In the genomic region with DNA sequence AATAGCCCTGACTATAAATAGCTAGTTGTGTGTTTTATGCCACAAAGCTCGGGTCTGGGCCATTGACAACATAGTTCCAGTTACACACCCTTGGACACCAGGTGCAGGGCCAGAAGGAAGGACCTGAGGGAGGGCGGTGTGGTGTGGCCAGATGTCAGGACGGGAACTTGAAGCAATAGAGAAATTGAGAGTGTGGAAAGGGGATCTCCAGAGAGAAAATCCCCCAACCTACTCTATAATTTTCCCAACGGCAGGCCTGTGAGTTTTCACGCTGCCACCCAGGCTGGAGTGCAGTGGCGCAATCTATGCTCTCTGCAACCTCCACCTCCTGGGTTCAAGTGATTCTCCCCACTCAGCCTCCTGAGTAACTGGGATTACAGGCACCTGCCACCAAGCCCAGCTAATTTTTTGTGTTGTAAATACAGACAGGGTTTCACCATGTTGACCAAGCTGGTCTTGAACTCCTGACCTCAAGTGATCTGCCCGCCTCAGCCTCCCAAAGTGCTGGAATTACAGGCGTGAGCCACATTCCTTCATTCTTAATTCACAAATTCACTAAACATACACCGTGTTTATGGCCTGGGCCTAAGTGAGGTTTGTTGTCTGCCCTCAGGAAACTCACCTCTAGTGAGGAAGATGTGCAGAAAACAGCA, we compare ENCODE assay signal across 1 cellular context.
TF ChIP-seq lines count a peak whose summit lies in the region.

No MANE protein-coding gene starts in this region.

TF ChIP-seq in GM12878, 131 proteins besides CTCF, POLR2A, EP300 and RAD21 (continued from another document and continues in another):
- TF ChIP-seq, protein P1, sequence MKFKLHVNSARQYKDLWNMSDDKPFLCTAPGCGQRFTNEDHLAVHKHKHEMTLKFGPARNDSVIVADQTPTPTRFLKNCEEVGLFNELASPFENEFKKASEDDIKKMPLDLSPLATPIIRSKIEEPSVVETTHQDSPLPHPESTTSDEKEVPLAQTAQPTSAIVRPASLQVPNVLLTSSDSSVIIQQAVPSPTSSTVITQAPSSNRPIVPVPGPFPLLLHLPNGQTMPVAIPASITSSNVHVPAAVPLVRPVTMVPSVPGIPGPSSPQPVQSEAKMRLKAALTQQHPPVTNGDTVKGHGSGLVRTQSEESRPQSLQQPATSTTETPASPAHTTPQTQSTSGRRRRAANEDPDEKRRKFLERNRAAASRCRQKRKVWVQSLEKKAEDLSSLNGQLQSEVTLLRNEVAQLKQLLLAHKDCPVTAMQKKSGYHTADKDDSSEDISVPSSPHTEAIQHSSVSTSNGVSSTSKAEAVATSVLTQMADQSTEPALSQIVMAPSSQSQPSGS (IDR thresholded peaks at IDR 0.05; ENCODE audit: low read length), result peak; percentile 53; the same call in 1 of the 2 replicates
- TF ChIP-seq MXI1 (IDR thresholded peaks at IDR 0.05; ENCODE audit: low read depth, low read length) (no peak), GATAD2B (conservative IDR thresholded peaks at IDR 0.05; ENCODE audit: low read depth) (0 out of 2 replicates have a peak, but pooled peaks have one; percentile 43), JUNB (IDR thresholded peaks at IDR 0.05) (peak; percentile 6; the same call in 1 of the 2 replicates), KLF5 (IDR thresholded peaks at IDR 0.05; ENCODE audit: partially characterized antibody) (no peak), HDAC6 (IDR thresholded peaks at IDR 0.05; ENCODE audit: unreplicated experiment) (no peak), TCF7 (IDR thresholded peaks at IDR 0.05; ENCODE audit: borderline replicate concordance) (no peak), NRF1 (conservative IDR thresholded peaks at IDR 0.05; ENCODE audit: low read depth, low read length) (no peak), CEBPB (IDR thresholded peaks at IDR 0.05; ENCODE audit: borderline replicate concordance in 1 of 2, low read depth in 2 of 2, low read length in 2 of 2) (no peak), ZSCAN29 (IDR thresholded peaks at IDR 0.05) (no peak), BRCA1 (IDR thresholded peaks at IDR 0.05; ENCODE audit: low read depth, low read length) (no peak), ASH2L (IDR thresholded peaks at IDR 0.05; ENCODE audit: borderline replicate concordance, low read depth) (no peak), DPF2 (IDR thresholded peaks at IDR 0.05) (peak; percentile 66; the same call in 1 of the 2 replicates), NR2C1 (IDR thresholded peaks at IDR 0.05) (no peak), SIN3A (IDR thresholded peaks at IDR 0.05; ENCODE audit: low read depth, low read length) (no peak), BACH1 (IDR thresholded peaks at IDR 0.05; ENCODE audit: borderline replicate concordance) (no peak; the same call in 1 of the 2 replicates), RUNX3 (IDR thresholded peaks at IDR 0.05; ENCODE audit: low read length) (peak; percentile 72), CBX3 (IDR thresholded peaks at IDR 0.05; ENCODE audit: borderline replicate concordance, low read depth) (no peak), FOXK2 (IDR thresholded peaks at IDR 0.05) (no peak), RBBP5 (conservative IDR thresholded peaks at IDR 0.05) (no peak), ETV6 (conservative IDR thresholded peaks at IDR 0.05 in 1 of 2, IDR thresholded peaks at IDR 0.05 in 1 of 2; ENCODE audit: borderline replicate concordance in 1 of 2, low read depth in 1 of 2) (no peak), YBX1 (IDR thresholded peaks at IDR 0.05) (no peak), YY1 (IDR thresholded peaks at IDR 0.05; ENCODE audit: low read depth, low read length) (0 out of 2 replicates have a peak, but pooled peaks have one; percentile 26), RAD51 (IDR thresholded peaks at IDR 0.05) (no peak), STAT3 (IDR thresholded peaks at IDR 0.05; ENCODE audit: low read depth, low read length) (0 out of 2 replicates have a peak, but pooled peaks have one; percentile 28), ZBED1 (IDR thresholded peaks at IDR 0.05; ENCODE audit: borderline replicate concordance) (peak; percentile 47), ZZZ3 (IDR thresholded peaks at IDR 0.05; ENCODE audit: control insufficient read depth, insufficient read length, low read depth) (no peak), RFX5 (IDR thresholded peaks at IDR 0.05; ENCODE audit: low read depth, low read length) (no peak), IKZF1 (conservative IDR thresholded peaks at IDR 0.05) (peak; percentile 92), RELA (IDR thresholded peaks at IDR 0.05; ENCODE audit: borderline replicate concordance, partially characterized antibody) (peak; percentile 93), ZNF384 (IDR thresholded peaks at IDR 0.05; ENCODE audit: borderline replicate concordance, low read depth, low read length) (no peak), IRF4 (IDR thresholded peaks at IDR 0.05; ENCODE audit: low read depth, low read length) (no peak)
- TF ChIP-seq, protein P2, sequence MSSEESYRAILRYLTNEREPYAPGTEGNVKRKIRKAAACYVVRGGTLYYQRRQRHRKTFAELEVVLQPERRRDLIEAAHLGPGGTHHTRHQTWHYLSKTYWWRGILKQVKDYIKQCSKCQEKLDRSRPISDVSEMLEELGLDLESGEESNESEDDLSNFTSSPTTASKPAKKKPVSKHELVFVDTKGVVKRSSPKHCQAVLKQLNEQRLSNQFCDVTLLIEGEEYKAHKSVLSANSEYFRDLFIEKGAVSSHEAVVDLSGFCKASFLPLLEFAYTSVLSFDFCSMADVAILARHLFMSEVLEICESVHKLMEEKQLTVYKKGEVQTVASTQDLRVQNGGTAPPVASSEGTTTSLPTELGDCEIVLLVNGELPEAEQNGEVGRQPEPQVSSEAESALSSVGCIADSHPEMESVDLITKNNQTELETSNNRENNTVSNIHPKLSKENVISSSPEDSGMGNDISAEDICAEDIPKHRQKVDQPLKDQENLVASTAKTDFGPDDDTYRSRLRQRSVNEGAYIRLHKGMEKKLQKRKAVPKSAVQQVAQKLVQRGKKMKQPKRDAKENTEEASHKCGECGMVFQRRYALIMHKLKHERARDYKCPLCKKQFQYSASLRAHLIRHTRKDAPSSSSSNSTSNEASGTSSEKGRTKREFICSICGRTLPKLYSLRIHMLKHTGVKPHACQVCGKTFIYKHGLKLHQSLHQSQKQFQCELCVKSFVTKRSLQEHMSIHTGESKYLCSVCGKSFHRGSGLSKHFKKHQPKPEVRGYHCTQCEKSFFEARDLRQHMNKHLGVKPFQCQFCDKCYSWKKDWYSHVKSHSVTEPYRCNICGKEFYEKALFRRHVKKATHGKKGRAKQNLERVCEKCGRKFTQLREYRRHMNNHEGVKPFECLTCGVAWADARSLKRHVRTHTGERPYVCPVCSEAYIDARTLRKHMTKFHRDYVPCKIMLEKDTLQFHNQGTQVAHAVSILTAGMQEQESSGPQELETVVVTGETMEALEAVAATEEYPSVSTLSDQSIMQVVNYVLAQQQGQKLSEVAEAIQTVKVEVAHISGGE (CRISPR knock-in tag; IDR thresholded peaks at IDR 0.05), result no peak
- TF ChIP-seq, protein P3, sequence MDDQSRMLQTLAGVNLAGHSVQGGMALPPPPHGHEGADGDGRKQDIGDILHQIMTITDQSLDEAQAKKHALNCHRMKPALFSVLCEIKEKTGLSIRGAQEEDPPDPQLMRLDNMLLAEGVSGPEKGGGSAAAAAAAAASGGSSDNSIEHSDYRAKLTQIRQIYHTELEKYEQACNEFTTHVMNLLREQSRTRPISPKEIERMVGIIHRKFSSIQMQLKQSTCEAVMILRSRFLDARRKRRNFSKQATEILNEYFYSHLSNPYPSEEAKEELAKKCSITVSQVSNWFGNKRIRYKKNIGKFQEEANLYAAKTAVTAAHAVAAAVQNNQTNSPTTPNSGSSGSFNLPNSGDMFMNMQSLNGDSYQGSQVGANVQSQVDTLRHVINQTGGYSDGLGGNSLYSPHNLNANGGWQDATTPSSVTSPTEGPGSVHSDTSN (IDR thresholded peaks at IDR 0.05; ENCODE audit: insufficient replicate concordance, low read depth, low read length), result no peak
- TF ChIP-seq, protein P4, sequence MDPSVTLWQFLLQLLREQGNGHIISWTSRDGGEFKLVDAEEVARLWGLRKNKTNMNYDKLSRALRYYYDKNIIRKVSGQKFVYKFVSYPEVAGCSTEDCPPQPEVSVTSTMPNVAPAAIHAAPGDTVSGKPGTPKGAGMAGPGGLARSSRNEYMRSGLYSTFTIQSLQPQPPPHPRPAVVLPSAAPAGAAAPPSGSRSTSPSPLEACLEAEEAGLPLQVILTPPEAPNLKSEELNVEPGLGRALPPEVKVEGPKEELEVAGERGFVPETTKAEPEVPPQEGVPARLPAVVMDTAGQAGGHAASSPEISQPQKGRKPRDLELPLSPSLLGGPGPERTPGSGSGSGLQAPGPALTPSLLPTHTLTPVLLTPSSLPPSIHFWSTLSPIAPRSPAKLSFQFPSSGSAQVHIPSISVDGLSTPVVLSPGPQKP (IDR thresholded peaks at IDR 0.05; ENCODE audit: low read depth, low read length), result no peak
- TF ChIP-seq, protein P5, sequence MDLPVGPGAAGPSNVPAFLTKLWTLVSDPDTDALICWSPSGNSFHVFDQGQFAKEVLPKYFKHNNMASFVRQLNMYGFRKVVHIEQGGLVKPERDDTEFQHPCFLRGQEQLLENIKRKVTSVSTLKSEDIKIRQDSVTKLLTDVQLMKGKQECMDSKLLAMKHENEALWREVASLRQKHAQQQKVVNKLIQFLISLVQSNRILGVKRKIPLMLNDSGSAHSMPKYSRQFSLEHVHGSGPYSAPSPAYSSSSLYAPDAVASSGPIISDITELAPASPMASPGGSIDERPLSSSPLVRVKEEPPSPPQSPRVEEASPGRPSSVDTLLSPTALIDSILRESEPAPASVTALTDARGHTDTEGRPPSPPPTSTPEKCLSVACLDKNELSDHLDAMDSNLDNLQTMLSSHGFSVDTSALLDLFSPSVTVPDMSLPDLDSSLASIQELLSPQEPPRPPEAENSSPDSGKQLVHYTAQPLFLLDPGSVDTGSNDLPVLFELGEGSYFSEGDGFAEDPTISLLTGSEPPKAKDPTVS (IDR thresholded peaks at IDR 0.05; ENCODE audit: low read depth, low read length), result no peak
- TF ChIP-seq, protein P6, sequence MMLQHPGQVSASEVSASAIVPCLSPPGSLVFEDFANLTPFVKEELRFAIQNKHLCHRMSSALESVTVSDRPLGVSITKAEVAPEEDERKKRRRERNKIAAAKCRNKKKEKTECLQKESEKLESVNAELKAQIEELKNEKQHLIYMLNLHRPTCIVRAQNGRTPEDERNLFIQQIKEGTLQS (IDR thresholded peaks at IDR 0.05; ENCODE audit: borderline replicate concordance, extremely low read depth, low read depth, low read length), result no peak
- TF ChIP-seq, protein P7, sequence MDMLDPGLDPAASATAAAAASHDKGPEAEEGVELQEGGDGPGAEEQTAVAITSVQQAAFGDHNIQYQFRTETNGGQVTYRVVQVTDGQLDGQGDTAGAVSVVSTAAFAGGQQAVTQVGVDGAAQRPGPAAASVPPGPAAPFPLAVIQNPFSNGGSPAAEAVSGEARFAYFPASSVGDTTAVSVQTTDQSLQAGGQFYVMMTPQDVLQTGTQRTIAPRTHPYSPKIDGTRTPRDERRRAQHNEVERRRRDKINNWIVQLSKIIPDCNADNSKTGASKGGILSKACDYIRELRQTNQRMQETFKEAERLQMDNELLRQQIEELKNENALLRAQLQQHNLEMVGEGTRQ (IDR thresholded peaks at IDR 0.05; ENCODE audit: borderline replicate concordance, low read depth, low read length), result no peak
- TF ChIP-seq, protein P8, sequence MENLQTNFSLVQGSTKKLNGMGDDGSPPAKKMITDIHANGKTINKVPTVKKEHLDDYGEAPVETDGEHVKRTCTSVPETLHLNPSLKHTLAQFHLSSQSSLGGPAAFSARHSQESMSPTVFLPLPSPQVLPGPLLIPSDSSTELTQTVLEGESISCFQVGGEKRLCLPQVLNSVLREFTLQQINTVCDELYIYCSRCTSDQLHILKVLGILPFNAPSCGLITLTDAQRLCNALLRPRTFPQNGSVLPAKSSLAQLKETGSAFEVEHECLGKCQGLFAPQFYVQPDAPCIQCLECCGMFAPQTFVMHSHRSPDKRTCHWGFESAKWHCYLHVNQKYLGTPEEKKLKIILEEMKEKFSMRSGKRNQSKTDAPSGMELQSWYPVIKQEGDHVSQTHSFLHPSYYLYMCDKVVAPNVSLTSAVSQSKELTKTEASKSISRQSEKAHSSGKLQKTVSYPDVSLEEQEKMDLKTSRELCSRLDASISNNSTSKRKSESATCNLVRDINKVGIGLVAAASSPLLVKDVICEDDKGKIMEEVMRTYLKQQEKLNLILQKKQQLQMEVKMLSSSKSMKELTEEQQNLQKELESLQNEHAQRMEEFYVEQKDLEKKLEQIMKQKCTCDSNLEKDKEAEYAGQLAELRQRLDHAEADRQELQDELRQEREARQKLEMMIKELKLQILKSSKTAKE (IDR thresholded peaks at IDR 0.05; ENCODE audit: low read depth, poor library complexity, severe bottlenecking), result no peak
- TF ChIP-seq, protein P9, sequence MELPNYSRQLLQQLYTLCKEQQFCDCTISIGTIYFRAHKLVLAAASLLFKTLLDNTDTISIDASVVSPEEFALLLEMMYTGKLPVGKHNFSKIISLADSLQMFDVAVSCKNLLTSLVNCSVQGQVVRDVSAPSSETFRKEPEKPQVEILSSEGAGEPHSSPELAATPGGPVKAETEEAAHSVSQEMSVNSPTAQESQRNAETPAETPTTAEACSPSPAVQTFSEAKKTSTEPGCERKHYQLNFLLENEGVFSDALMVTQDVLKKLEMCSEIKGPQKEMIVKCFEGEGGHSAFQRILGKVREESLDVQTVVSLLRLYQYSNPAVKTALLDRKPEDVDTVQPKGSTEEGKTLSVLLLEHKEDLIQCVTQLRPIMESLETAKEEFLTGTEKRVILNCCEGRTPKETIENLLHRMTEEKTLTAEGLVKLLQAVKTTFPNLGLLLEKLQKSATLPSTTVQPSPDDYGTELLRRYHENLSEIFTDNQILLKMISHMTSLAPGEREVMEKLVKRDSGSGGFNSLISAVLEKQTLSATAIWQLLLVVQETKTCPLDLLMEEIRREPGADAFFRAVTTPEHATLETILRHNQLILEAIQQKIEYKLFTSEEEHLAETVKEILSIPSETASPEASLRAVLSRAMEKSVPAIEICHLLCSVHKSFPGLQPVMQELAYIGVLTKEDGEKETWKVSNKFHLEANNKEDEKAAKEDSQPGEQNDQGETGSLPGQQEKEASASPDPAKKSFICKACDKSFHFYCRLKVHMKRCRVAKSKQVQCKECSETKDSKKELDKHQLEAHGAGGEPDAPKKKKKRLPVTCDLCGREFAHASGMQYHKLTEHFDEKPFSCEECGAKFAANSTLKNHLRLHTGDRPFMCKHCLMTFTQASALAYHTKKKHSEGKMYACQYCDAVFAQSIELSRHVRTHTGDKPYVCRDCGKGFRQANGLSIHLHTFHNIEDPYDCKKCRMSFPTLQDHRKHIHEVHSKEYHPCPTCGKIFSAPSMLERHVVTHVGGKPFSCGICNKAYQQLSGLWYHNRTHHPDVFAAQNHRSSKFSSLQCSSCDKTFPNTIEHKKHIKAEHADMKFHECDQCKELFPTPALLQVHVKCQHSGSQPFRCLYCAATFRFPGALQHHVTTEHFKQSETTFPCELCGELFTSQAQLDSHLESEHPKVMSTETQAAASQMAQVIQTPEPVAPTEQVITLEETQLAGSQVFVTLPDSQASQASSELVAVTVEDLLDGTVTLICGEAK (IDR thresholded peaks at IDR 0.05; ENCODE audit: borderline replicate concordance), result 0 out of 2 replicates have a peak, but pooled peaks have one; percentile 20
